8 cellular contexts compared by ENCODE assay signal in the genomic region with DNA sequence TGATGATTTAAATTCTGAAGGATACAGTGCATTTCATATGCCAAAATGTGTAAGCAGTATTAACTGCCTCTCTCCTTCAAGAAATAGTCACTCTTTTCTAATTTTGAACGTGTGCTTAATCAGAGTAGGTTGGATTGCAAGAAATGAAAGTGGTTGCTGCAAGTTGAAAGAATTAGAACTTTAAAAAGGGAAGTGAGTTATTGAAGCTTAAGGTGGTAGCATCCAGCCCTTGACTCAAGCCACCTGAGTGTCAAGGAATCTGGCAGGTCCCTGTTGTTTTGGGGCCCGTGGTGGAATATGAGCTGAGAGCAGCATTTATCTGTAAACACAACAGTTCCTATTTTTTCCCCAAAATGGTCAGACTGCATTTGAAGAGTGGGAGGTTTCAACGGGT. TPM values are rescaled to one million over a fixed set of nuclear protein-coding genes. Genes with fewer than 3 reads are reported as not detected.
DNase-seq lines count a peak whose midpoint lies in the region; ATAC-seq and TF ChIP-seq lines count a peak whose summit lies in the region.

No MANE protein-coding gene starts in this region.

- H3K27ac Mint-ChIP-seq in activated T-cell treated with anti-CD3 and anti-CD28 coated beads, Interleukin-2, amount 50 U/mL, for 72 hours: peak overlapping the region; percentile 95
- H3K27ac Mint-ChIP-seq in type B pancreatic cell: peak overlapping the region; percentile 41

- peak overlapping the region; percentile 62 for H3K4me3 ChIP-seq in NB4 (ENCODE audit: low read depth, low read length)
- H3K4me3 ChIP-seq in fibroblast of villous mesenchyme (ENCODE audit: low read depth, low read length): peak overlapping the region; percentile 85

- H3K4me3 Mint-ChIP-seq in activated T-cell treated with anti-CD3 and anti-CD28 coated beads, Interleukin-2, amount 50 U/mL, for 72 hours: peak overlapping the region; percentile 87 to 99
- H3K4me3 Mint-ChIP-seq in type B pancreatic cell: peak overlapping the region; percentile 96

- H3K9me3 Mint-ChIP-seq in activated T-cell treated with anti-CD3 and anti-CD28 coated beads, Interleukin-2, amount 50 U/mL, for 72 hours: no peaks in the 10 kb centered on the region
- H3K9me3 Mint-ChIP-seq in type B pancreatic cell: no peaks in the 10 kb centered on the region

- H3K4me1 Mint-ChIP-seq in activated T-cell treated with anti-CD3 and anti-CD28 coated beads, Interleukin-2, amount 50 U/mL, for 72 hours (ENCODE audit: low read depth): peaks cover 65% of the 10 kb centered on the region
- H3K4me1 Mint-ChIP-seq in type B pancreatic cell (ENCODE audit: unreplicated experiment): peaks cover 31% of the 10 kb centered on the region

- TF ChIP-seq POLR2A in NB4 (IDR thresholded peaks at IDR 0.05; ENCODE audit: extremely low read depth, insufficient read length): no peak

- no peak for ATAC-seq in activated T-cell treated with anti-CD3 and anti-CD28 coated beads, Interleukin-2, amount 50 U/mL, for 72 hours (replicated peaks in 1 of 2)
- ATAC-seq in GM19035 (IDR thresholded peaks at IDR 0.05; ENCODE audit: unreplicated experiment): no peak

- no peak for DNase-seq in activated T-cell treated with anti-CD3 and anti-CD28 coated beads, Interleukin-2, amount 50 U/mL, for 72 hours
- no peak for DNase-seq in activated T-cell treated with anti-CD3 and anti-CD28 coated beads, Interleukin-2, amount 50 U/mL, for 1 hour
- DNase-seq in NB4 (ENCODE audit: low read depth) (peak; percentile 26), fibroblast of villous mesenchyme (ENCODE audit: low read depth) (no peak), type B pancreatic cell (ENCODE audit: extremely low spot score, unreplicated experiment) (no peak), NCI-H1105 (lab: John Stamatoyannopoulos, UW) (no peak), HK-2 (ENCODE audit: unreplicated experiment) (no peak)

- no peak for TF ChIP-seq CTCF in NB4 (IDR thresholded peaks at IDR 0.05; ENCODE audit: low read depth, low read length)
- no peak for TF ChIP-seq CTCF in fibroblast of villous mesenchyme (IDR thresholded peaks at IDR 0.05; ENCODE audit: insufficient read depth, low read depth, low read length)
- no peak for TF ChIP-seq CTCF in type B pancreatic cell (conservative IDR thresholded peaks at IDR 0.05)

- H3K36me3 Mint-ChIP-seq in activated T-cell treated with anti-CD3 and anti-CD28 coated beads, Interleukin-2, amount 50 U/mL, for 72 hours (ENCODE audit: insufficient read depth in 2 of 2): peaks cover 2 to 10% of the 10 kb centered on the region in 2 donors
- H3K36me3 Mint-ChIP-seq in type B pancreatic cell: peaks cover 4% of the 10 kb centered on the region

- peaks cover 8% of the 10 kb centered on the region for H3K27me3 Mint-ChIP-seq in activated T-cell treated with anti-CD3 and anti-CD28 coated beads, Interleukin-2, amount 50 U/mL, for 72 hours (ENCODE audit: low read depth)
- peaks cover 22% of the 10 kb centered on the region for H3K27me3 Mint-ChIP-seq in type B pancreatic cell

RNA-seq across cellular contexts. Expression of gene ITPR1, which starts 1.7 kb away (rescaled TPM):
- 100 to 1,000 TPM in 1 of 2 donors, 10 to 100 TPM in 1; 95.2 to 147 TPM for total RNA-seq in activated T-cell treated with anti-CD3 and anti-CD28 coated beads, Interleukin-2, amount 50 U/mL, for 72 hours
- 13.9 and 16.4 TPM in 2 replicates for total RNA-seq in fibroblast of villous mesenchyme
- total RNA-seq in type B pancreatic cell (ENCODE audit: low replicate concordance): 22.0 and 45.9 TPM in 2 replicates

RNA-seq across cellular contexts. Expression of gene SUMF1, which starts 27.7 kb away (rescaled TPM):
- 1 to 10 TPM; 5.0 to 7.2 TPM for total RNA-seq in activated T-cell treated with anti-CD3 and anti-CD28 coated beads, Interleukin-2, amount 50 U/mL, for 72 hours
- total RNA-seq in fibroblast of villous mesenchyme: 41.9 and 47.4 TPM in 2 replicates
- 27.9 and 49.6 TPM in 2 replicates for total RNA-seq in type B pancreatic cell (ENCODE audit: low replicate concordance)
